8 cellular contexts compared by ENCODE assay signal in genomic region chr6:136607932-136608772, GRCh38. TPM values are rescaled to one million over a fixed set of nuclear protein-coding genes. Genes with fewer than 3 reads are reported as not detected.
DNase-seq lines count a peak whose midpoint lies in the region; ATAC-seq and TF ChIP-seq lines count a peak whose summit lies in the region.

No MANE protein-coding gene starts in this region.

- peak; percentile 77 for ATAC-seq in GM18858 (IDR thresholded peaks at IDR 0.05; ENCODE audit: unreplicated experiment)
- ATAC-seq in HG03103 (IDR thresholded peaks at IDR 0.05; ENCODE audit: low read depth, unreplicated experiment): peak; percentile 89
- ATAC-seq in activated CD8-positive, alpha-beta T cell treated with anti-CD3 and anti-CD28 coated beads, Interleukin-2, amount 10 ng/mL, durations not matched to agents 7 days and 5 days: peak; percentile 91
- ATAC-seq in naive B cell (ENCODE audit: low read depth in 2 of 2): peak; percentile 84 to 92
- peak; percentile 86 to 90 for ATAC-seq in stimulated activated naive B cell treated with anti-CD40 and anti-IgM and Interleukin-4, amounts not matched to agents 10 μg/mL and 1 μg/mL and 100 μg/mL, for 72 hours (replicated peaks)

- H3K27me3 Mint-ChIP-seq in activated CD8-positive, alpha-beta T cell treated with anti-CD3 and anti-CD28 coated beads, Interleukin-2, amount 10 ng/mL, durations not matched to agents 7 days and 5 days (ENCODE audit: low read depth): no peaks in the 10 kb centered on the region
- H3K27me3 Mint-ChIP-seq in endothelial cell (ENCODE audit: unreplicated experiment) (no peaks in the 10 kb centered on the region), naive B cell (no peaks in the 10 kb centered on the region)
- no peaks in the 10 kb centered on the region for H3K27me3 Mint-ChIP-seq in stimulated activated naive B cell treated with anti-CD40 and anti-IgM and Interleukin-4, amounts not matched to agents 10 μg/mL and 1 μg/mL and 100 μg/mL, for 72 hours

- CTCF ChIA-PET in activated CD8-positive, alpha-beta T cell treated with anti-CD3 and anti-CD28 coated beads, Interleukin-2, amount 10 ng/mL, durations not matched to agents 7 days and 5 days (lab: Charles Lee): interaction anchor here (0.5 to 8.4 kb wide), 8 partner anchors 9 to 193 kb away, joined by 3 to 59 read pairs (median 3); partner anchors contain the start of gene MAP3K5

- POLR2A ChIA-PET in activated CD8-positive, alpha-beta T cell treated with anti-CD3 and anti-CD28 coated beads, Interleukin-2, amount 10 ng/mL, durations not matched to agents 7 days and 5 days (lab: Charles Lee): no interaction called here

- DNase-seq in AG20443 (ENCODE audit: low spot score) (peak; percentile 36), NCI-H748 (lab: John Stamatoyannopoulos, UW; ENCODE audit: unreplicated experiment) (peak; percentile 80), endothelial cell (ENCODE audit: low spot score) (peak; percentile 80), naive B cell (peak; percentile 63)
- peak; percentile 85 for DNase-seq in activated CD8-positive, alpha-beta T cell treated with anti-CD3 and anti-CD28 coated beads, Interleukin-2, amount 10 ng/mL, durations not matched to agents 7 days and 5 days
- DNase-seq in stimulated activated naive B cell treated with anti-CD40 and anti-IgM and Interleukin-4, amounts not matched to agents 10 μg/mL and 1 μg/mL and 100 μg/mL, for 72 hours: peak; percentile 61

- H3K4me1 Mint-ChIP-seq in activated CD8-positive, alpha-beta T cell treated with anti-CD3 and anti-CD28 coated beads, Interleukin-2, amount 10 ng/mL, durations not matched to agents 7 days and 5 days (ENCODE audit: low read depth): peaks cover 15% of the 10 kb centered on the region
- H3K4me1 Mint-ChIP-seq in endothelial cell (ENCODE audit: unreplicated experiment) (peaks cover 7% of the 10 kb centered on the region), naive B cell (peaks cover 3 to 11% (median 5%) of the 10 kb centered on the region in 3 donors)
- H3K4me1 Mint-ChIP-seq in stimulated activated naive B cell treated with anti-CD40 and anti-IgM and Interleukin-4, amounts not matched to agents 10 μg/mL and 1 μg/mL and 100 μg/mL, for 72 hours: peaks cover 12 to 21% of the 10 kb centered on the region in 2 donors

- peak; percentile 82 for TF ChIP-seq CTCF in endothelial cell (IDR thresholded peaks at IDR 0.05; ENCODE audit: unreplicated experiment)

- no peak overlapping the region for H3K27ac Mint-ChIP-seq in activated CD8-positive, alpha-beta T cell treated with anti-CD3 and anti-CD28 coated beads, Interleukin-2, amount 10 ng/mL, durations not matched to agents 7 days and 5 days
- no peak overlapping the region for H3K27ac Mint-ChIP-seq in endothelial cell (ENCODE audit: unreplicated experiment)
- H3K27ac Mint-ChIP-seq in naive B cell: peak overlapping the region in 2 of 6 donors; percentile 73 to 81
- H3K27ac Mint-ChIP-seq in stimulated activated naive B cell treated with anti-CD40 and anti-IgM and Interleukin-4, amounts not matched to agents 10 μg/mL and 1 μg/mL and 100 μg/mL, for 72 hours: no peak overlapping the region

- no peaks in the 10 kb centered on the region for H3K9me3 Mint-ChIP-seq in activated CD8-positive, alpha-beta T cell treated with anti-CD3 and anti-CD28 coated beads, Interleukin-2, amount 10 ng/mL, durations not matched to agents 7 days and 5 days (ENCODE audit: insufficient read depth)
- H3K9me3 Mint-ChIP-seq in endothelial cell (ENCODE audit: unreplicated experiment): no peaks in the 10 kb centered on the region
- H3K9me3 Mint-ChIP-seq in naive B cell: no peaks in the 10 kb centered on the region
- H3K9me3 Mint-ChIP-seq in stimulated activated naive B cell treated with anti-CD40 and anti-IgM and Interleukin-4, amounts not matched to agents 10 μg/mL and 1 μg/mL and 100 μg/mL, for 72 hours: no peaks in the 10 kb centered on the region

- peaks cover 30% of the 10 kb centered on the region for H3K36me3 Mint-ChIP-seq in activated CD8-positive, alpha-beta T cell treated with anti-CD3 and anti-CD28 coated beads, Interleukin-2, amount 10 ng/mL, durations not matched to agents 7 days and 5 days (ENCODE audit: low read depth)
- no peaks in the 10 kb centered on the region for H3K36me3 Mint-ChIP-seq in endothelial cell (ENCODE audit: low read depth, unreplicated experiment)
- peaks cover 20 to 52% of the 10 kb centered on the region in 2 donors for H3K36me3 Mint-ChIP-seq in naive B cell
- H3K36me3 Mint-ChIP-seq in stimulated activated naive B cell treated with anti-CD40 and anti-IgM and Interleukin-4, amounts not matched to agents 10 μg/mL and 1 μg/mL and 100 μg/mL, for 72 hours: peaks cover 36 to 55% of the 10 kb centered on the region in 2 donors

- H3K4me3 Mint-ChIP-seq in activated CD8-positive, alpha-beta T cell treated with anti-CD3 and anti-CD28 coated beads, Interleukin-2, amount 10 ng/mL, durations not matched to agents 7 days and 5 days: no peak overlapping the region
- H3K4me3 Mint-ChIP-seq in endothelial cell (ENCODE audit: unreplicated experiment): no peak overlapping the region
- peak overlapping the region in 1 of 8 donors; percentile 36 for H3K4me3 Mint-ChIP-seq in naive B cell
- H3K4me3 Mint-ChIP-seq in stimulated activated naive B cell treated with anti-CD40 and anti-IgM and Interleukin-4, amounts not matched to agents 10 μg/mL and 1 μg/mL and 100 μg/mL, for 72 hours: no peak overlapping the region

RNA-seq across cellular contexts. Expression of gene MAP7, which starts 57.9 kb away (rescaled TPM):
- total RNA-seq in activated CD8-positive, alpha-beta T cell treated with anti-CD3 and anti-CD28 coated beads, Interleukin-2, amount 10 ng/mL, durations not matched to agents 7 days and 5 days: under 1 TPM; 0.31 to 0.45 TPM
- 1.3 TPM for total RNA-seq in endothelial cell (ENCODE audit: unreplicated experiment)
- under 1 TPM in 4 of 6 donors, not detected in 2; 0.19 to 0.71 (median 0.32) TPM for polyA plus RNA-seq in naive B cell (ENCODE audit: low read depth in 6 of 6)

Comparison
In these comparisons a context has a peak if more than half of its experiments do, and no peak if none do; other contexts are left out.
1. Peak in every context shown above with its lines: DNase-seq and ATAC-seq.